ENCODE assay signal across 1 cellular context in the genomic region with DNA sequence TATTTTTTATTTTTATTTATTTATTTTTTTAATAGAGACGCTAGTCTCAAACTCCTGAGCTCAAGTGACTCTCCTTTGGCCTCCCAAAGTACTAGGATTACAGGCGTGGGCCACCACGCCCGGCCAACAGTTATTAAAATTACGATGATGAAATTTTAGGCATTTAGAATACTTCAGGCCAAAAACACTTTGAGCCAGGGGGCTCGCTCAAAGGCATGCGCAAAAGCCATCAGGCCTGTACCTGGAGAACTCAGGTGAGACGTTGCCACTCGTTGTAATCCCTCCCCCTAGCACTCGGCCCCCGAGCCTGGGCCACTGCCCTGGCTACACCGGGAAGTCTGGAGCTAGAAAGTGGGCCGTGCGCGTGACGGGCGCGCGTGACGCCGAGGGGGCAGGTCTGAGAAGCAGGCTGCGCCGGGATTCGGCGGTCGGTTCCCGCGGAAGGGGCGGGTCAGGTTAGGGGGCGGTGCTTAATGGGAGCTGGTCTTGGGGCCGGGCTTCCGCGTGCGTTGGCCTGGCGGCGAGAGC.
A peak's percentile ranks its signal among the peaks of the same experiment; 100 is the strongest.
TF ChIP-seq lines count a peak whose summit lies in the region.

No MANE protein-coding gene starts in this region.

TF ChIP-seq in HepG2, 621 proteins besides CTCF, POLR2A, EP300 and RAD21 (continued from another document and continues in another):
- TF ChIP-seq, protein P1, sequence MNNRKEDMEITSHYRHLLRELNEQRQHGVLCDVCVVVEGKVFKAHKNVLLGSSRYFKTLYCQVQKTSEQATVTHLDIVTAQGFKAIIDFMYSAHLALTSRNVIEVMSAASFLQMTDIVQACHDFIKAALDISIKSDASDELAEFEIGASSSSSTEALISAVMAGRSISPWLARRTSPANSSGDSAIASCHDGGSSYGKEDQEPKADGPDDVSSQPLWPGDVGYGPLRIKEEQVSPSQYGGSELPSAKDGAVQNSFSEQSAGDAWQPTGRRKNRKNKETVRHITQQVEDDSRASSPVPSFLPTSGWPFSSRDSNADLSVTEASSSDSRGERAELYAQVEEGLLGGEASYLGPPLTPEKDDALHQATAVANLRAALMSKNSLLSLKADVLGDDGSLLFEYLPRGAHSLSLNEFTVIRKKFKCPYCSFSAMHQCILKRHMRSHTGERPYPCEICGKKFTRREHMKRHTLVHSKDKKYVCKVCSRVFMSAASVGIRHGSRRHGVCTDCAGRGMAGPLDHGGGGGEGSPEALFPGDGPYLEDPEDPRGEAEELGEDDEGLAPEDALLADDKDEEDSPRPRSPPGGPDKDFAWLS (CRISPR knock-in tag; IDR thresholded peaks at IDR 0.05; ENCODE audit: borderline replicate concordance): no peak; the same call in 1 of the 2 replicates
- TF ChIP-seq CEBPB (IDR thresholded peaks at IDR 0.05; ENCODE audit: borderline replicate concordance, low read depth, low read length): peak; percentile 13; the same call in 1 of the 2 replicates
- peak; percentile 57 for TF ChIP-seq KLF15 (CRISPR knock-in tag; IDR thresholded peaks at IDR 0.05; ENCODE audit: borderline replicate concordance)
- no peak for TF ChIP-seq THYN1 (CRISPR knock-in tag; IDR thresholded peaks at IDR 0.05; ENCODE audit: borderline replicate concordance, low read depth)
- TF ChIP-seq MED13 (CRISPR knock-in tag; IDR thresholded peaks at IDR 0.05): no peak; the same call in 1 of the 2 replicates
- peak; percentile 69; the same call in 1 of the 2 replicates for TF ChIP-seq MTF2 (CRISPR knock-in tag; IDR thresholded peaks at IDR 0.05; ENCODE audit: borderline replicate concordance)
- TF ChIP-seq ZNF24 (IDR thresholded peaks at IDR 0.05): no peak
- TF ChIP-seq ZNF234 (CRISPR knock-in tag; conservative IDR thresholded peaks at IDR 0.05): no peak; the same call in 1 of the 2 replicates
- peak; percentile 87 for TF ChIP-seq GABPB1 (CRISPR knock-in tag; IDR thresholded peaks at IDR 0.05)
- TF ChIP-seq STAT6 (CRISPR knock-in tag; IDR thresholded peaks at IDR 0.05; ENCODE audit: borderline replicate concordance): no peak
- peak; percentile 82 for TF ChIP-seq ZMYM4 (CRISPR knock-in tag; IDR thresholded peaks at IDR 0.05)
- TF ChIP-seq, protein P2, sequence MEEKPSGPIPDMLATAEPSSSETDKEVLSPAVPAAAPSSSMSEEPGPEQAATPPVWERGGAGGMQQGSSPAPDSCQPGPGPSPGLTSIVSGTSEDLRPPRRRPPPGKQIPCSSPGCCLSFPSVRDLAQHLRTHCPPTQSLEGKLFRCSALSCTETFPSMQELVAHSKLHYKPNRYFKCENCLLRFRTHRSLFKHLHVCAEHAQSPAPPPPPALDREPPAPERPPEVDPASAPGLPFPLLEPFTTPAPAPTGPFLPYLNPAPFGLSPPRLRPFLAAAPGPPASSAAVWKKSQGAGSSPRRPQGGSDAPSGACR (CRISPR knock-in tag; IDR thresholded peaks at IDR 0.05): no peak
- peak; percentile 88 for TF ChIP-seq MLX (CRISPR knock-in tag; IDR thresholded peaks at IDR 0.05)
- peak; percentile 69; the same call in 1 of the 2 replicates for TF ChIP-seq ZNF230 (CRISPR knock-in tag; IDR thresholded peaks at IDR 0.05)
- TF ChIP-seq, protein P3, sequence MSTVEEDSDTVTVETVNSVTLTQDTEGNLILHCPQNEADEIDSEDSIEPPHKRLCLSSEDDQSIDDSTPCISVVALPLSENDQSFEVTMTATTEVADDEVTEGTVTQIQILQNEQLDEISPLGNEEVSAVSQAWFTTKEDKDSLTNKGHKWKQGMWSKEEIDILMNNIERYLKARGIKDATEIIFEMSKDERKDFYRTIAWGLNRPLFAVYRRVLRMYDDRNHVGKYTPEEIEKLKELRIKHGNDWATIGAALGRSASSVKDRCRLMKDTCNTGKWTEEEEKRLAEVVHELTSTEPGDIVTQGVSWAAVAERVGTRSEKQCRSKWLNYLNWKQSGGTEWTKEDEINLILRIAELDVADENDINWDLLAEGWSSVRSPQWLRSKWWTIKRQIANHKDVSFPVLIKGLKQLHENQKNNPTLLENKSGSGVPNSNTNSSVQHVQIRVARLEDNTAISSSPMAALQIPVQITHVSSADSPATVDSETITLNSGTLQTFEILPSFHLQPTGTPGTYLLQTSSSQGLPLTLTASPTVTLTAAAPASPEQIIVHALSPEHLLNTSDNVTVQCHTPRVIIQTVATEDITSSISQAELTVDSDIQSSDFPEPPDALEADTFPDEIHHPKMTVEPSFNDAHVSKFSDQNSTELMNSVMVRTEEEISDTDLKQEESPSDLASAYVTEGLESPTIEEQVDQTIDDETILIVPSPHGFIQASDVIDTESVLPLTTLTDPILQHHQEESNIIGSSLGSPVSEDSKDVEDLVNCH (CRISPR knock-in tag; IDR thresholded peaks at IDR 0.05): no peak
- no peak for TF ChIP-seq RFX1 (IDR thresholded peaks at IDR 0.05)
- TF ChIP-seq, protein P4, sequence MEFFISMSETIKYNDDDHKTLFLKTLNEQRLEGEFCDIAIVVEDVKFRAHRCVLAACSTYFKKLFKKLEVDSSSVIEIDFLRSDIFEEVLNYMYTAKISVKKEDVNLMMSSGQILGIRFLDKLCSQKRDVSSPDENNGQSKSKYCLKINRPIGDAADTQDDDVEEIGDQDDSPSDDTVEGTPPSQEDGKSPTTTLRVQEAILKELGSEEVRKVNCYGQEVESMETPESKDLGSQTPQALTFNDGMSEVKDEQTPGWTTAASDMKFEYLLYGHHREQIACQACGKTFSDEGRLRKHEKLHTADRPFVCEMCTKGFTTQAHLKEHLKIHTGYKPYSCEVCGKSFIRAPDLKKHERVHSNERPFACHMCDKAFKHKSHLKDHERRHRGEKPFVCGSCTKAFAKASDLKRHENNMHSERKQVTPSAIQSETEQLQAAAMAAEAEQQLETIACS (CRISPR knock-in tag; IDR thresholded peaks at IDR 0.05): peak; percentile 93
- TF ChIP-seq GATAD1 (CRISPR knock-in tag; IDR thresholded peaks at IDR 0.05): peak; percentile 80
- TF ChIP-seq HNRNPLL (IDR thresholded peaks at IDR 0.05; ENCODE audit: low read depth, low read length, poor library complexity, severe bottlenecking): peak; percentile 83
- no peak; the same call in 1 of the 2 replicates for TF ChIP-seq ZNF589 (CRISPR knock-in tag; conservative IDR thresholded peaks at IDR 0.05)
- TF ChIP-seq SKI (IDR thresholded peaks at IDR 0.05; ENCODE audit: partially characterized antibody): peak; percentile 59
- TF ChIP-seq HIVEP1 (CRISPR knock-in tag; IDR thresholded peaks at IDR 0.05): peak; percentile 46; the same call in 1 of the 2 replicates
- TF ChIP-seq ZNF451 (CRISPR knock-in tag; IDR thresholded peaks at IDR 0.05): peak; percentile 76
- no peak for TF ChIP-seq ZNF569 (CRISPR knock-in tag; IDR thresholded peaks at IDR 0.05; ENCODE audit: borderline replicate concordance)
- peak; percentile 79; the same call in 1 of the 2 replicates for TF ChIP-seq MZF1 (CRISPR knock-in tag; IDR thresholded peaks at IDR 0.05; ENCODE audit: borderline replicate concordance)
- TF ChIP-seq SOX13 (IDR thresholded peaks at IDR 0.05): no peak; the same call in 1 of the 2 replicates
- peak in 1 of 2 experiments; percentile 76; a peak in 2 of 4 replicates for TF ChIP-seq SOX13 (CRISPR knock-in tag; conservative IDR thresholded peaks at IDR 0.05 in 1 of 2, IDR thresholded peaks at IDR 0.05 in 1 of 2)
- TF ChIP-seq ZBTB7A (CRISPR knock-in tag; IDR thresholded peaks at IDR 0.05): no peak
- no peak for TF ChIP-seq PCBP1 (IDR thresholded peaks at IDR 0.05; ENCODE audit: borderline replicate concordance, low read depth, low read length)
- peak; percentile 94 for TF ChIP-seq TFDP2 (CRISPR knock-in tag; IDR thresholded peaks at IDR 0.05)
- no peak for TF ChIP-seq FOXK2 (IDR thresholded peaks at IDR 0.05)
- TF ChIP-seq ZNF317 (CRISPR knock-in tag; IDR thresholded peaks at IDR 0.05): peak; percentile 84
- TF ChIP-seq ZNF543 (CRISPR knock-in tag; IDR thresholded peaks at IDR 0.05): peak; percentile 87
- TF ChIP-seq KDM2A (CRISPR knock-in tag; IDR thresholded peaks at IDR 0.05; ENCODE audit: borderline replicate concordance, low read depth): peak; percentile 89
- TF ChIP-seq FOXP1 (IDR thresholded peaks at IDR 0.05): no peak
- TF ChIP-seq FOXP1 (CRISPR knock-in tag; IDR thresholded peaks at IDR 0.05): no peak
- peak; percentile 95 for TF ChIP-seq ZNF598 (CRISPR knock-in tag; IDR thresholded peaks at IDR 0.05; ENCODE audit: borderline replicate concordance)
- no peak for TF ChIP-seq MAFF (IDR thresholded peaks at IDR 0.05; ENCODE audit: low read depth, low read length)
- TF ChIP-seq ADNP (CRISPR knock-in tag; IDR thresholded peaks at IDR 0.05): no peak
- peak; percentile 78 for TF ChIP-seq RXRA (CRISPR knock-in tag; IDR thresholded peaks at IDR 0.05)
- TF ChIP-seq ZNF747 (CRISPR knock-in tag; IDR thresholded peaks at IDR 0.05; ENCODE audit: borderline replicate concordance): peak; percentile 77; the same call in 1 of the 2 replicates
- peak; percentile 71 for TF ChIP-seq DR1 (CRISPR knock-in tag; IDR thresholded peaks at IDR 0.05)
- TF ChIP-seq, protein P5, sequence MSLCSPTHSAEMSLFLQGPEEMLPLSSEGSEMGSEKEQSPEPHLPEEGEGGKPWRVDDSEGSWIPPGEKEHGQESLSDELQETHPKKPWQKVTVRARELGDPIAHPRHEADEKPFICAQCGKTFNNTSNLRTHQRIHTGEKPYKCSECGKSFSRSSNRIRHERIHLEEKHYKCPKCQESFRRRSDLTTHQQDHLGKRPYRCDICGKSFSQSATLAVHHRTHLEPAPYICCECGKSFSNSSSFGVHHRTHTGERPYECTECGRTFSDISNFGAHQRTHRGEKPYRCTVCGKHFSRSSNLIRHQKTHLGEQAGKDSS (CRISPR knock-in tag; IDR thresholded peaks at IDR 0.05; ENCODE audit: borderline replicate concordance, low read depth): peak; percentile 92; the same call in 1 of the 2 replicates
- TF ChIP-seq SIN3A (IDR thresholded peaks at IDR 0.05; ENCODE audit: borderline replicate concordance, low read depth, low read length): peak; percentile 95
- TF ChIP-seq ZSCAN20 (CRISPR knock-in tag; IDR thresholded peaks at IDR 0.05; ENCODE audit: borderline replicate concordance): no peak
- TF ChIP-seq ZIK1 (CRISPR knock-in tag; IDR thresholded peaks at IDR 0.05; ENCODE audit: borderline replicate concordance, low read depth): peak; percentile 89
- peak; percentile 81 for TF ChIP-seq NFYC (CRISPR knock-in tag; IDR thresholded peaks at IDR 0.05)
- TF ChIP-seq, protein P6, sequence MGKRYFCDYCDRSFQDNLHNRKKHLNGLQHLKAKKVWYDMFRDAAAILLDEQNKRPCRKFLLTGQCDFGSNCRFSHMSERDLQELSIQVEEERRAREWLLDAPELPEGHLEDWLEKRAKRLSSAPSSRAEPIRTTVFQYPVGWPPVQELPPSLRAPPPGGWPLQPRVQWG (CRISPR knock-in tag; IDR thresholded peaks at IDR 0.05; ENCODE audit: borderline replicate concordance, low read depth): no peak
- TF ChIP-seq, protein P7, sequence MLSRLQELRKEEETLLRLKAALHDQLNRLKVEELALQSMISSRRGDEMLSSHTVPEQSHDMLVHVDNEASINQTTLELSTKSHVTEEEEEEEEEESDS (CRISPR knock-in tag; IDR thresholded peaks at IDR 0.05; ENCODE audit: borderline replicate concordance): peak; percentile 55; the same call in 1 of the 2 replicates
- TF ChIP-seq, protein P8, sequence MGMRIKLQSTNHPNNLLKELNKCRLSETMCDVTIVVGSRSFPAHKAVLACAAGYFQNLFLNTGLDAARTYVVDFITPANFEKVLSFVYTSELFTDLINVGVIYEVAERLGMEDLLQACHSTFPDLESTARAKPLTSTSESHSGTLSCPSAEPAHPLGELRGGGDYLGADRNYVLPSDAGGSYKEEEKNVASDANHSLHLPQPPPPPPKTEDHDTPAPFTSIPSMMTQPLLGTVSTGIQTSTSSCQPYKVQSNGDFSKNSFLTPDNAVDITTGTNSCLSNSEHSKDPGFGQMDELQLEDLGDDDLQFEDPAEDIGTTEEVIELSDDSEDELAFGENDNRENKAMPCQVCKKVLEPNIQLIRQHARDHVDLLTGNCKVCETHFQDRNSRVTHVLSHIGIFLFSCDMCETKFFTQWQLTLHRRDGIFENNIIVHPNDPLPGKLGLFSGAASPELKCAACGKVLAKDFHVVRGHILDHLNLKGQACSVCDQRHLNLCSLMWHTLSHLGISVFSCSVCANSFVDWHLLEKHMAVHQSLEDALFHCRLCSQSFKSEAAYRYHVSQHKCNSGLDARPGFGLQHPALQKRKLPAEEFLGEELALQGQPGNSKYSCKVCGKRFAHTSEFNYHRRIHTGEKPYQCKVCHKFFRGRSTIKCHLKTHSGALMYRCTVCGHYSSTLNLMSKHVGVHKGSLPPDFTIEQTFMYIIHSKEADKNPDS (CRISPR knock-in tag; IDR thresholded peaks at IDR 0.05): 0 out of 2 replicates have a peak, but pooled peaks have one; percentile 80
- TF ChIP-seq RCOR2 (CRISPR knock-in tag; IDR thresholded peaks at IDR 0.05): no peak; the same call in 1 of the 2 replicates
- no peak for TF ChIP-seq IRX3 (CRISPR knock-in tag; IDR thresholded peaks at IDR 0.05; ENCODE audit: borderline replicate concordance, low read depth)
- TF ChIP-seq ARHGAP35 (CRISPR knock-in tag; IDR thresholded peaks at IDR 0.05; ENCODE audit: borderline replicate concordance): peak; percentile 80; the same call in 1 of the 2 replicates
- TF ChIP-seq EED (CRISPR knock-in tag; IDR thresholded peaks at IDR 0.05): no peak
- TF ChIP-seq ZKSCAN1 (IDR thresholded peaks at IDR 0.05; ENCODE audit: low read length): no peak
